In the genomic region with DNA sequence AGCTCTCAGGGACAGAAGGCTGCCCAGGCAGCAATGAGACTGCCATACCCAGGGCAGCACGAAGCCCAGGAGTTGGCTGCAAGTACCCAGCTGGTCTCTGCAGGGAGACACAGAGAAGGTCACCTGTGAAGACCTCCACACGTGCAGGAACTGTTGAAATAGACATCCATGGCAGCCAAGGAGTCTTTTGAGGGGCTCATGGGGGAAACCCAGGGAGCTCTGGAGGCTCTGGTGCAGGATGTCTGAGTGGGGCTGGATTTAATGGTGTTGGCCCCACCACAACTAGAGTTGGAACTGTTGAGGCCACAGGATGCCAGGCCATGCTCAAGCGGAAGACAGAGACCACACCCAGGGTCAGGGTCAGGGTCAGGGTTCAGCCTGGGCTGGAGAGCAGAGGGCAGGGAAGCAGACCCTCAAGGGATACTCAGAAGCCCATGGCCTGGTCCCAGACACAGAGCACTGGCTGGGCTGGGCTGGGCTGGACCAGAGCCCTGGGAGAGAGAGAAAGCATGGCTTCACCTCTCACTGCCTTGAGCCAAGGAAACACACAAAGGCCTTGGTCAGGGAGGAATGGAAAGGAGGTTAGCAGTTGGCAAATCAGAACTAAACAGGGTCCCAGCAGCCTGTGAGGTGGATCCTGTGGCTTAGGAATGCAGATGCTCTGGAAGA, we compare ENCODE assay signal across 16 cellular contexts. TPM values are rescaled to one million over a fixed set of nuclear protein-coding genes. Genes with fewer than 3 reads are reported as not detected.
DNase-seq lines count a peak whose midpoint lies in the region; TF ChIP-seq lines count a peak whose summit lies in the region.
"Had no signal": no experiment of that assay in that cellular context is flagged by ENCODE, and none has a peak within 500 bp of the region (broad histone marks: within the 10 kb centered on the region; RNA-seq: fewer than 3 reads in every experiment).

No MANE protein-coding gene starts in this region.

- TF ChIP-seq CTCF in H9 (conservative IDR thresholded peaks at IDR 0.05): no peak
- no peak for TF ChIP-seq CTCF in chondrocyte (IDR thresholded peaks at IDR 0.05)
- no peak for TF ChIP-seq CTCF in CD14-positive monocyte (IDR thresholded peaks at IDR 0.05)

- H3K27me3 ChIP-seq in H9 (ENCODE audit: insufficient read depth, low read length) (no peaks in the 10 kb centered on the region), stomach smooth muscle (ENCODE audit: control insufficient read depth in 1 of 2, insufficient read depth in 2 of 2, low read length in 2 of 2) (no peaks in the 10 kb centered on the region)
- H3K27me3 ChIP-seq: BLaER1 treated with 17β-estradiol and CSF1 and Interleukin-3, amounts not matched to agents 10 nM and 100 nM had no signal

- H3K4me3 Mint-ChIP-seq in H9 (no peak overlapping the region), chondrocyte (ENCODE audit: unreplicated experiment) (no peak overlapping the region), CD14-positive monocyte (no peak overlapping the region)
- H3K4me3 Mint-ChIP-seq: CD8-positive, alpha-beta memory T cell had no signal

- no peak overlapping the region for H2BK120ac ChIP-seq in H9 (ENCODE audit: low read depth, low read length, poor library complexity, severe bottlenecking)

- H3K36me3 ChIP-seq in stomach smooth muscle (ENCODE audit: control insufficient read depth in 2 of 2, insufficient read depth in 2 of 2, low read length in 2 of 2): peaks cover 9 to 16% of the 10 kb centered on the region in 2 donors
- H3K36me3 ChIP-seq: BLaER1 treated with 17β-estradiol and CSF1 and Interleukin-3, amounts not matched to agents 10 nM and 100 nM had no signal

- H3K14ac ChIP-seq in H9 (ENCODE audit: insufficient read depth, low read length): no peak overlapping the region; the same call in 1 of the 2 replicates

- no peak overlapping the region for H3K4me2 ChIP-seq in H9 (ENCODE audit: insufficient read depth, insufficient read length, low read length)
- H3K4me2 ChIP-seq: BLaER1 treated with 17β-estradiol and CSF1 and Interleukin-3, amounts not matched to agents 10 nM and 100 nM; SK-N-SH had no signal

- H4K20me1 ChIP-seq in H9 (ENCODE audit: control insufficient read depth, insufficient read depth, insufficient read length): peaks cover 5% of the 10 kb centered on the region
- H4K20me1 ChIP-seq: BLaER1 treated with 17β-estradiol and CSF1 and Interleukin-3, amounts not matched to agents 10 nM and 100 nM had no signal

- WGBS in H9 (ENCODE audit: extremely low coverage, insufficient read length, low lambda C conversion rate): no CpG with 5 or more reads among the region's 3 CpGs

- H2BK20ac ChIP-seq in H9 (ENCODE audit: low read depth, low read length, poor library complexity, severe bottlenecking): no peak overlapping the region

- peaks cover 5% of the 10 kb centered on the region; the same call in 1 of the 2 replicates for H3K4me1 ChIP-seq in H9 (ENCODE audit: insufficient read depth, low read length)
- H3K4me1 ChIP-seq in stomach smooth muscle (ENCODE audit: control insufficient read depth, insufficient read depth, low read length): peaks cover 49% of the 10 kb centered on the region
- H3K4me1 ChIP-seq: BLaER1 treated with 17β-estradiol and CSF1 and Interleukin-3, amounts not matched to agents 10 nM and 100 nM had no signal

- no peak overlapping the region for H3K56ac ChIP-seq in H9 (ENCODE audit: insufficient read length, low read depth, low read length)

- H3K27ac ChIP-seq in H9 (ENCODE audit: insufficient read length, low read depth, low read length) (no peak overlapping the region), stomach smooth muscle (ENCODE audit: low read length) (peak overlapping the region; percentile 53)
- H3K27ac ChIP-seq: BLaER1 treated with 17β-estradiol and CSF1 and Interleukin-3, amounts not matched to agents 10 nM and 100 nM had no signal

- no peaks in the 10 kb centered on the region for H3K27me3 Mint-ChIP-seq in H9 (ENCODE audit: low read depth)
- peaks cover 1% of the 10 kb centered on the region for H3K27me3 Mint-ChIP-seq in chondrocyte (ENCODE audit: low read depth)
- H3K27me3 Mint-ChIP-seq in CD14-positive monocyte (ENCODE audit: low read depth in 3 of 3): peaks cover 8 to 13% (median 12%) of the 10 kb centered on the region in 3 donors

- H3K4ac ChIP-seq in H9 (ENCODE audit: low read depth, low read length): no peak overlapping the region

- H4K5ac ChIP-seq in H9 (ENCODE audit: insufficient read length, low read depth, low read length): no peak overlapping the region

- H3T11ph ChIP-seq in H9 (ENCODE audit: low read length): no peak overlapping the region

- H3K23ac ChIP-seq in H9 (ENCODE audit: insufficient read length, low read depth, low read length): no peak overlapping the region

- peak overlapping the region; percentile 81 for H4K91ac ChIP-seq in H9 (ENCODE audit: insufficient read length, low read depth, low read length)

- H3K79me1 ChIP-seq in H9 (ENCODE audit: insufficient read depth, low read depth, low read length, poor library complexity, severe bottlenecking): no peaks in the 10 kb centered on the region

- H3K9ac ChIP-seq in H9 (ENCODE audit: extremely low read depth, insufficient read length, low read length) (no peak overlapping the region), stomach smooth muscle (ENCODE audit: low read length in 2 of 2) (no peak overlapping the region)
- H3K9ac ChIP-seq: BLaER1 treated with 17β-estradiol and CSF1 and Interleukin-3, amounts not matched to agents 10 nM and 100 nM; SK-N-SH had no signal

- no peak overlapping the region for H2AK5ac ChIP-seq in H9 (ENCODE audit: insufficient read length, low read length)

- H3K4me1 Mint-ChIP-seq in H9: peaks cover 17 to 28% of the 10 kb centered on the region in 2 experiments
- peaks cover 6% of the 10 kb centered on the region for H3K4me1 Mint-ChIP-seq in chondrocyte (ENCODE audit: low read depth)
- H3K4me1 Mint-ChIP-seq in CD14-positive monocyte: no peaks in the 10 kb centered on the region
- H3K4me1 Mint-ChIP-seq: CD8-positive, alpha-beta memory T cell had no signal

- H2AFZ ChIP-seq in H9 (ENCODE audit: low read length): no peak overlapping the region

- H3K23me2 ChIP-seq in H9 (ENCODE audit: insufficient read length, low read depth, low read length, poor library complexity, severe bottlenecking): no peaks in the 10 kb centered on the region

- H3K18ac ChIP-seq in H9 (ENCODE audit: insufficient read length, low read depth, low read length): no peak overlapping the region

- H2BK12ac ChIP-seq in H9 (ENCODE audit: insufficient read length, low read depth, low read length): no peak overlapping the region

- H3K4me3 ChIP-seq in stomach smooth muscle (ENCODE audit: low read length in 2 of 2): no peak overlapping the region
- H3K4me3 ChIP-seq: BLaER1 treated with 17β-estradiol and CSF1 and Interleukin-3, amounts not matched to agents 10 nM and 100 nM had no signal

- H3K79me2 ChIP-seq in H9 (ENCODE audit: insufficient read depth, low read length): no peaks in the 10 kb centered on the region

- H4K8ac ChIP-seq in H9 (replicated peaks; ENCODE audit: insufficient read length, low read depth, low read length): no peak overlapping the region

- H2BK15ac ChIP-seq in H9 (ENCODE audit: low read depth, low read length): no peak overlapping the region

- intact Hi-C loops in CD14-positive monocyte (cut with micrococcal nuclease): no loop called here

- 0 out of 7 replicates have a peak, but pooled peaks cover 0 to 3% (median 0%) of the 10 kb centered on the region in 3 experiments for H3K36me3 Mint-ChIP-seq in H9 (ENCODE audit: insufficient read depth in 1 of 3, low read depth in 3 of 3)
- no peaks in the 10 kb centered on the region for H3K36me3 Mint-ChIP-seq in chondrocyte (ENCODE audit: low read depth)
- no peaks in the 10 kb centered on the region for H3K36me3 Mint-ChIP-seq in CD14-positive monocyte
- H3K36me3 Mint-ChIP-seq: CD8-positive, alpha-beta memory T cell had no signal

- DNase-seq in H9 (peak; percentile 25), chondrocyte (ENCODE audit: low spot score) (peak; percentile 55), mesenteric fat pad (ENCODE audit: low spot score) (peak; percentile 64), CD14-positive monocyte (ENCODE audit: low spot score) (no peak), DMS153 (lab: John Stamatoyannopoulos, UW) (no peak)
- DNase-seq in activated CD8-positive, alpha-beta memory T cell treated with anti-CD3 and anti-CD28 coated beads, Interleukin-2, amount 50 U/mL, for 48 hours: no peak
- DNase-seq: CD8-positive, alpha-beta memory T cell; HCEC 1CT; NCI-H1092 treated with DMSO at 0.1 percent for 48 hours; NCI-H2081; NCI-H2171 treated with DMSO at 0.1 percent for 48 hours; NCI-H446 treated with DMSO at 0.1 percent for 48 hours; Right ventricle myocardium superior; SK-N-SH had no signal

- H3K27ac Mint-ChIP-seq in H9 (peak overlapping the region; percentile 11 to 53 (median 45); a peak in 3 of 7 replicates), chondrocyte (ENCODE audit: unreplicated experiment) (no peak overlapping the region), CD14-positive monocyte (no peak overlapping the region)
- H3K27ac Mint-ChIP-seq: CD8-positive, alpha-beta memory T cell had no signal

- H3K9me3 Mint-ChIP-seq in H9: peaks cover 5% of the 10 kb centered on the region in 2 experiments; a peak in 3 of 5 replicates
- peaks cover 4% of the 10 kb centered on the region for H3K9me3 Mint-ChIP-seq in chondrocyte (ENCODE audit: low read depth)
- peaks cover 5 to 12% (median 9%) of the 10 kb centered on the region in 7 donors for H3K9me3 Mint-ChIP-seq in CD14-positive monocyte

- H3K9me3 ChIP-seq in H9 (ENCODE audit: control insufficient read depth, low read depth, low read length) (no peaks in the 10 kb centered on the region), stomach smooth muscle (ENCODE audit: control insufficient read depth in 2 of 2, low read length in 2 of 2) (no peaks in the 10 kb centered on the region)
- H3K9me3 ChIP-seq: SK-N-SH had no signal

- no peak overlapping the region for H2BK5ac ChIP-seq in H9 (ENCODE audit: insufficient read length, low read length)

RNA-seq across cellular contexts. Expression of gene PITPNM3, which starts 21.4 kb away (rescaled TPM):
- 2.7 and 3.4 TPM in 2 replicates for total RNA-seq in H9 (2021)
- total RNA-seq in chondrocyte: 5.3 to 5.7 TPM (median 5.5 TPM) in 3 replicates
- 1.1 TPM for total RNA-seq in mesenteric fat pad
- not detected for polyA plus RNA-seq in CD14-positive monocyte
- polyA plus RNA-seq: CD8-positive, alpha-beta memory T cell had no signal

Comparison
In these comparisons a context has a peak if more than half of its experiments do, and no peak if none do; other contexts are left out.
1. DNase-seq: peak in H9 (single experiment), chondrocyte (single experiment) and mesenteric fat pad (single experiment); none in CD14-positive monocyte (single experiment), DMS153 (single experiment) and activated CD8-positive, alpha-beta memory T cell treated with anti-CD3 and anti-CD28 coated beads, Interleukin-2, amount 50 U/mL, for 48 hours (single experiment).
2. H3K27ac Mint-ChIP-seq: peak in H9 (3 of 3); none in chondrocyte (single experiment) and CD14-positive monocyte (0 of 7).